Comparison of ENCODE assay signal across 9 cellular contexts in genomic region chr1:26034504-26035202, GRCh38. TPM values are rescaled to one million over a fixed set of nuclear protein-coding genes. Genes with fewer than 3 reads are reported as not detected.
DNase-seq lines count a peak whose midpoint lies in the region; ATAC-seq, FAIRE-seq and TF ChIP-seq lines count a peak whose summit lies in the region.
"Had no signal": no experiment of that assay in that cellular context is flagged by ENCODE, and none has a peak within 500 bp of the region (broad histone marks: within the 10 kb centered on the region; RNA-seq: fewer than 3 reads in every experiment).

No MANE protein-coding gene starts in this region.

- H3K9ac ChIP-seq in astrocyte (ENCODE audit: low read length): peak overlapping the region; percentile 78

- FAIRE-seq in astrocyte (lab: Jason Lieb, UNC): no peak

- peak overlapping the region; percentile 47 for H3K27ac Mint-ChIP-seq in astrocyte (ENCODE audit: unreplicated experiment)

- H3K9me3 ChIP-seq in heart left ventricle (no peaks in the 10 kb centered on the region), astrocyte (ENCODE audit: insufficient read depth, low read depth, low read length) (no peaks in the 10 kb centered on the region), lower lobe of right lung (no peaks in the 10 kb centered on the region), uterus (no peaks in the 10 kb centered on the region)

- H3K36me3 Mint-ChIP-seq in astrocyte (ENCODE audit: low read depth, unreplicated experiment): peaks cover 16% of the 10 kb centered on the region

- H2AFZ ChIP-seq in astrocyte (ENCODE audit: low read depth, low read length): peak overlapping the region; percentile 88

- H3K9me3 Mint-ChIP-seq in astrocyte (ENCODE audit: unreplicated experiment): no peaks in the 10 kb centered on the region

- 2 to 18% (median 12%) methylated on average over 9 to 15 of the region's 15 CpGs for WGBS in heart left ventricle, 4 donors

- H3K4me1 ChIP-seq in heart left ventricle (peaks cover 0 to 36% (median 10%) of the 10 kb centered on the region in 12 donors), astrocyte (ENCODE audit: insufficient read depth, low read length) (peaks cover 7% of the 10 kb centered on the region), lower lobe of right lung (peaks cover 16% of the 10 kb centered on the region), uterus (peaks cover 0 to 7% of the 10 kb centered on the region in 2 donors)

- H3K27ac ChIP-seq in heart left ventricle (peak overlapping the region in 11 of 12 donors; percentile 89 to 97 (median 94)), astrocyte (ENCODE audit: low read depth, low read length) (no peak overlapping the region), lower lobe of right lung (no peak overlapping the region), uterus (peak overlapping the region; percentile 81 to 90)

- intact Hi-C loops in heart left ventricle (cut with DNase I) (loop anchor here in 9 of 10 donors (1.0 to 10.0 kb wide), 12 partner anchors 48 to 280 kb away; partner anchors contain the start of genes CEP85 (in 4 of the 9), CD52 (in 1 of the 9), FAM110D (in 1 of the 9) and SH3BGRL3 (in 1 of the 9)), Right ventricle myocardium inferior (cut with DNase I) (loop anchor here (5.0 kb wide), 1 partner anchor 198 kb away; the partner anchor contains the start of gene CEP85), lower lobe of right lung (cut with DNase I) (no loop called here), uterus (cut with DNase I; ENCODE audit: low total_unique reads) (loop anchor here (5.0 kb wide), 2 partner anchors 113 to 128 kb away; no protein-coding TSS in a partner anchor)

- ATAC-seq in heart left ventricle: no peak
- ATAC-seq in Right ventricle myocardium inferior: no peak
- no peak for ATAC-seq in lower lobe of right lung
- no peak for ATAC-seq in GM21390 (IDR thresholded peaks at IDR 0.05; ENCODE audit: unreplicated experiment)

- DNase-seq in heart left ventricle: no peak
- no peak for DNase-seq in Right ventricle myocardium inferior (ENCODE audit: missing footprints)
- DNase-seq in astrocyte (ENCODE audit: low read depth): no peak
- DNase-seq in lower lobe of right lung: no peak
- DNase-seq in uterus: no peak
- no peak for DNase-seq in NCI-H1436 (lab: John Stamatoyannopoulos, UW)
- no peak for DNase-seq in NOMO-1 treated with DMSO at 0.1 percent for 48 hours (lab: John Stamatoyannopoulos, UW; ENCODE audit: unreplicated experiment)

- peaks cover 17% of the 10 kb centered on the region for H3K4me1 Mint-ChIP-seq in astrocyte (ENCODE audit: low read depth, unreplicated experiment)

- no peak for TF ChIP-seq POLR2A in heart left ventricle (IDR thresholded peaks at IDR 0.05)
- TF ChIP-seq POLR2A in uterus (IDR thresholded peaks at IDR 0.05): no peak

- H3K27me3 ChIP-seq in heart left ventricle (peaks cover 0 to 7% (median 0%) of the 10 kb centered on the region in 9 donors), astrocyte (ENCODE audit: insufficient read depth, low read length) (no peaks in the 10 kb centered on the region), lower lobe of right lung (ENCODE audit: low read depth) (peaks cover 9% of the 10 kb centered on the region), uterus (no peaks in the 10 kb centered on the region)

- no peaks in the 10 kb centered on the region for H4K20me1 ChIP-seq in astrocyte (ENCODE audit: insufficient read depth, low read length)

- H3K79me2 ChIP-seq in astrocyte (ENCODE audit: insufficient read depth, low read length): no peaks in the 10 kb centered on the region

- peaks cover 5% of the 10 kb centered on the region for H3K27me3 Mint-ChIP-seq in astrocyte (ENCODE audit: low read depth, unreplicated experiment)

- peak overlapping the region; percentile 98 for H3K4me2 ChIP-seq in astrocyte (ENCODE audit: low read length)

- peak overlapping the region; percentile 66 to 97 (median 75) for H3K4me3 ChIP-seq in heart left ventricle
- H3K4me3 ChIP-seq in astrocyte (ENCODE audit: insufficient read depth, low read depth, low read length): peak overlapping the region; percentile 72
- H3K4me3 ChIP-seq in lower lobe of right lung: peak overlapping the region; percentile 98
- peak overlapping the region; percentile 61 to 79 for H3K4me3 ChIP-seq in uterus

- H3K4me3 Mint-ChIP-seq in astrocyte (ENCODE audit: unreplicated experiment): peak overlapping the region; percentile 80

- no peak for TF ChIP-seq CTCF in heart left ventricle (IDR thresholded peaks at IDR 0.05)
- TF ChIP-seq CTCF in astrocyte (IDR thresholded peaks at IDR 0.05; ENCODE audit: insufficient read depth, low read depth, low read length): no peak
- no peak for TF ChIP-seq CTCF in lower lobe of right lung (IDR thresholded peaks at IDR 0.05)
- TF ChIP-seq CTCF in uterus (IDR thresholded peaks at IDR 0.05): no peak

- H3K36me3 ChIP-seq in heart left ventricle: no peaks in the 10 kb centered on the region
- no peaks in the 10 kb centered on the region for H3K36me3 ChIP-seq in astrocyte (ENCODE audit: insufficient read depth, low read length)
- H3K36me3 ChIP-seq in lower lobe of right lung: no peaks in the 10 kb centered on the region
- no peaks in the 10 kb centered on the region for H3K36me3 ChIP-seq in uterus

RNA-seq across cellular contexts. Expression of gene SLC30A2, which starts 11.3 kb away (rescaled TPM):
- total RNA-seq in heart left ventricle (10 to 100 TPM in 4 of 9 donors, 1 to 10 TPM in 5; 2.9 to 18.0 (median 6.5) TPM), Right ventricle myocardium inferior (4.0 TPM), astrocyte (not detected in 2 replicates), lower lobe of right lung (not detected), uterus (under 1 TPM in 2 of 4 donors, not detected in 2; 0.07 to 0.49 TPM)
- polyA plus RNA-seq in heart left ventricle: 1 to 10 TPM; 3.4 to 3.7 TPM
- total RNA-seq: temporal lobe had no signal

RNA-seq across cellular contexts. Expression of gene EXTL1, which starts 13.1 kb away (rescaled TPM):
- total RNA-seq in heart left ventricle (10 to 100 TPM in 2 of 9 donors, 1 to 10 TPM in 7; 1.8 to 17.5 (median 4.1) TPM), Right ventricle myocardium inferior (11.2 TPM), astrocyte (26.4 and 39.9 TPM in 2 replicates), lower lobe of right lung (0.24 TPM), uterus (1 to 10 TPM in 2 of 4 donors, under 1 TPM in 1, not detected in 1; 0.26 to 2.7 (median 1.7) TPM)
- 1 to 10 TPM; 1.2 to 5.7 TPM for polyA plus RNA-seq in heart left ventricle

RNA-seq across cellular contexts. Expression of gene TRIM63, which starts 32.8 kb away (rescaled TPM):
- 100 to 1,000 TPM; 136 to 598 (median 196) TPM for total RNA-seq in heart left ventricle
- 100 to 1,000 TPM; 277 to 444 TPM for polyA plus RNA-seq in heart left ventricle
- 212 TPM for total RNA-seq in Right ventricle myocardium inferior
- not detected in 2 replicates for total RNA-seq in astrocyte
- 0.53 TPM for total RNA-seq in lower lobe of right lung
- total RNA-seq in uterus: 1 to 10 TPM in 1 of 4 donors, under 1 TPM in 1, not detected in 2; 0.77 to 5.4 TPM
- total RNA-seq: temporal lobe had no signal

RNA-seq across cellular contexts. Expression of gene PAFAH2, which starts 36.8 kb away (rescaled TPM):
- total RNA-seq in heart left ventricle: 10 to 100 TPM in 4 of 9 donors, 1 to 10 TPM in 5; 5.8 to 18.6 (median 9.7) TPM
- polyA plus RNA-seq in heart left ventricle: 1 to 10 TPM; 5.9 to 7.6 TPM
- total RNA-seq in Right ventricle myocardium inferior: 9.7 TPM
- total RNA-seq in astrocyte: 13.6 and 14.1 TPM in 2 replicates
- total RNA-seq in lower lobe of right lung: 19.4 TPM
- 10 to 100 TPM in 1 of 4 donors, 1 to 10 TPM in 3; 6.2 to 12.3 (median 9.2) TPM for total RNA-seq in uterus

Comparison
In these comparisons a context has a peak if more than half of its experiments do, and no peak if none do; other contexts are left out.
1. H3K27ac ChIP-seq: peak in heart left ventricle (11 of 12) and uterus (2 of 2); none in astrocyte (single experiment) and lower lobe of right lung (single experiment).
2. RNA of gene TRIM63, which starts 32.8 kb away (total RNA-seq): 212 TPM in Right ventricle myocardium inferior (single experiment) and 136 to 598 TPM in heart left ventricle; 0.77 to 5.4 TPM in uterus, 0.53 TPM in lower lobe of right lung (single experiment) and not detected in astrocyte; every median in the first group is over 10 times any median in the second.
3. Peak in every context shown above with its lines, with median percentiles within 50 percentile points of each other: H3K4me3 ChIP-seq.